8 cellular contexts compared by ENCODE assay signal in the genomic region with DNA sequence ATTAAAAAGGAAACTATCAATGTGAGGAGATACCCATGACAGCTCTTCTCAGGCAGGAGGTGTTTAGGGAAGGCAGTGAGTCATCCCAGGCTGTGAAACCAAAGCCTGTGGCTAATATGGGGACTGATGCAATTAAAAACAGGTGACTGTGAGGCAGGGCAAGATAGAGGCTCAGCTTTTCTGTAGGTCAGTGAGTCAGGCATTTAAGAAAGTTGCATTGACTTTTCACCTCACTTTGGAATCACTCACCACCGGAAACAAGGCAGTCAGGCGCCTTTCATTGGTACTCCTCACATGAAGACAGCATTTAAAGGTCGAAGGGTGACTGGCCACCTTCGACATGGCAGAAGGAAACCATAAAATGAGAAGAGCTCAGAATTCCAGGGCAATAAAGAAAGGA. TPM values are rescaled to one million over a fixed set of nuclear protein-coding genes. Genes with fewer than 3 reads are reported as not detected.
DNase-seq lines count a peak whose midpoint lies in the region; ATAC-seq and TF ChIP-seq lines count a peak whose summit lies in the region.

No MANE protein-coding gene starts in this region.

- CTCF ChIA-PET in BJ (lab: Yijun Ruan, JAX) (no interaction called here), mammary epithelial cell (lab: Charles Lee; ENCODE audit: low non-redundant PET) (no interaction called here)

- intact Hi-C loops in mammary epithelial cell (cut with micrococcal nuclease) (loop anchor here (5.0 kb wide), 1 partner anchor 70 kb away; no protein-coding TSS in a partner anchor), upper lobe of right lung (cut with DNase I) (no loop called here), stomach (cut with DNase I; ENCODE audit: low total_unique reads) (no loop called here)

- no TSS peak for BruUV-seq in mammary epithelial cell (replicated peaks; lab: Mats Ljungman, UMichigan)

- H3K9me3 ChIP-seq in mammary epithelial cell (replicated peaks; ENCODE audit: insufficient read depth, low read length) (no peaks in the 10 kb centered on the region), upper lobe of right lung (no peaks in the 10 kb centered on the region), stomach (no peaks in the 10 kb centered on the region)

- no peak for TF ChIP-seq CTCF in BJ (IDR thresholded peaks at IDR 0.05; ENCODE audit: insufficient read depth, low read depth, low read length)
- TF ChIP-seq CTCF in mammary epithelial cell (conservative IDR thresholded peaks at IDR 0.05 in 1 of 2, IDR thresholded peaks at IDR 0.05 in 1 of 2; ENCODE audit: extremely low read depth in 1 of 2, insufficient read depth in 1 of 2, low read depth in 1 of 2, low read length in 2 of 2) = no peak
- TF ChIP-seq CTCF in upper lobe of right lung (IDR thresholded peaks at IDR 0.05) = no peak
- no peak for TF ChIP-seq CTCF in stomach (IDR thresholded peaks at IDR 0.05)

- no peak overlapping the region for H3K9ac ChIP-seq in mammary epithelial cell (ENCODE audit: insufficient read depth, low read length)

- no peak overlapping the region for H2AFZ ChIP-seq in mammary epithelial cell (ENCODE audit: low read depth, low read length)

- in situ Hi-C loops in mammary epithelial cell (cut with MboI; ENCODE audit: low sequenced_read_pairs in 2 of 2) = no loop called here

- dilution Hi-C loops in mammary epithelial cell (cut with HindIII; ENCODE audit: low sequenced_read_pairs) = no loop called here

- POLR2A ChIA-PET in BJ (lab: Charles Lee) = no interaction called here

- H3K4me2 ChIP-seq in mammary epithelial cell (ENCODE audit: insufficient read depth, low read depth, low read length) = no peak overlapping the region

- no peak for TF ChIP-seq EP300 in stomach (IDR thresholded peaks at IDR 0.05)

- no peak for TF ChIP-seq POLR2A in stomach (IDR thresholded peaks at IDR 0.05)

- H4K20me1 ChIP-seq in mammary epithelial cell (ENCODE audit: insufficient read depth, low read length) = no peaks in the 10 kb centered on the region

- H3K4me3 ChIP-seq in BJ (ENCODE audit: low read depth, low read length) = no peak overlapping the region
- H3K4me3 ChIP-seq in mammary epithelial cell (replicated peaks in 1 of 3; ENCODE audit: insufficient read depth in 1 of 3, low read depth in 2 of 3, low read length in 3 of 3) = no peak overlapping the region
- H3K4me3 ChIP-seq in upper lobe of right lung = no peak overlapping the region
- H3K4me3 ChIP-seq in stomach = no peak overlapping the region

- no peaks in the 10 kb centered on the region for H3K27me3 ChIP-seq in BJ (ENCODE audit: control insufficient read depth, insufficient read depth, low read length)
- H3K27me3 ChIP-seq in mammary epithelial cell (ENCODE audit: insufficient read depth, low read length) = peaks cover 4% of the 10 kb centered on the region
- no peaks in the 10 kb centered on the region for H3K27me3 ChIP-seq in upper lobe of right lung
- H3K27me3 ChIP-seq in stomach = no peaks in the 10 kb centered on the region

- 62% methylated on average over 4 of the region's 4 CpGs for WGBS in mammary epithelial cell (ENCODE audit: low coverage, missing lambda C conversion rate)
- WGBS in stomach, 5 donors = 66 to 79% (median 75%) methylated on average over 4 of the region's 4 CpGs

- H3K79me2 ChIP-seq in mammary epithelial cell (ENCODE audit: insufficient read depth, low read length) = no peaks in the 10 kb centered on the region

- H3K27ac ChIP-seq in mammary epithelial cell (ENCODE audit: insufficient read depth, low read depth, low read length) = no peak overlapping the region
- H3K27ac ChIP-seq in upper lobe of right lung = no peak overlapping the region
- H3K27ac ChIP-seq in stomach = no peak overlapping the region

- DNase-seq in BJ (ENCODE audit: low read depth) = peak; percentile 4
- DNase-seq in mammary epithelial cell = peak; percentile 84
- DNase-seq in upper lobe of right lung = no peak
- no peak for DNase-seq in midbrain (lab: John Stamatoyannopoulos, UW)
- no peak for DNase-seq in effector CD8-positive, alpha-beta T cell (lab: John Stamatoyannopoulos, UW)
- no peak for DNase-seq in stomach

- peaks cover 18% of the 10 kb centered on the region for H3K4me1 ChIP-seq in mammary epithelial cell (ENCODE audit: insufficient read depth, low read length)
- no peaks in the 10 kb centered on the region for H3K4me1 ChIP-seq in upper lobe of right lung
- H3K4me1 ChIP-seq in stomach = no peaks in the 10 kb centered on the region

- ATAC-seq in GM19395 (IDR thresholded peaks at IDR 0.05; ENCODE audit: unreplicated experiment) (peak; percentile 74), HG03460 (IDR thresholded peaks at IDR 0.05; ENCODE audit: unreplicated experiment) (peak; percentile 52), upper lobe of right lung (no peak)

- H3K36me3 ChIP-seq in BJ (ENCODE audit: control insufficient read depth, insufficient read depth, low read length) (no peaks in the 10 kb centered on the region), mammary epithelial cell (ENCODE audit: insufficient read depth, low read length) (no peaks in the 10 kb centered on the region), upper lobe of right lung (no peaks in the 10 kb centered on the region), stomach (no peaks in the 10 kb centered on the region)

RNA-seq across cellular contexts. Expression of gene PAPPA2, which starts 54.5 kb away (rescaled TPM):
- polyA plus RNA-seq in BJ (2011; rRNA removed) (0.82 and 0.97 TPM in 2 replicates), mammary epithelial cell (0.09 TPM), stomach (under 1 TPM in 2 of 3 donors, not detected in 1; under 0.01 to 0.25 TPM)
- polyA minus RNA-seq in BJ (2011; rRNA and poly(A)+ RNA removed) = 0.82 and 1.7 TPM in 2 replicates
- total RNA-seq in mammary epithelial cell (10 to 100 TPM; 13.0 to 14.9 TPM), upper lobe of right lung (0.17 TPM), stomach (10 to 100 TPM in 1 of 5 donors, under 1 TPM in 4; under 0.01 to 10.3 (median 0.43) TPM)
- polyA minus RNA-seq in mammary epithelial cell = not detected

Comparison
In these comparisons a context has a peak if more than half of its experiments do, and no peak if none do; other contexts are left out.
1. DNase-seq: peak in BJ (single experiment) and mammary epithelial cell (single experiment); none in upper lobe of right lung (single experiment), midbrain (single experiment), effector CD8-positive, alpha-beta T cell (single experiment) and stomach (single experiment).